11 cellular contexts compared by ENCODE assay signal in the genomic region with DNA sequence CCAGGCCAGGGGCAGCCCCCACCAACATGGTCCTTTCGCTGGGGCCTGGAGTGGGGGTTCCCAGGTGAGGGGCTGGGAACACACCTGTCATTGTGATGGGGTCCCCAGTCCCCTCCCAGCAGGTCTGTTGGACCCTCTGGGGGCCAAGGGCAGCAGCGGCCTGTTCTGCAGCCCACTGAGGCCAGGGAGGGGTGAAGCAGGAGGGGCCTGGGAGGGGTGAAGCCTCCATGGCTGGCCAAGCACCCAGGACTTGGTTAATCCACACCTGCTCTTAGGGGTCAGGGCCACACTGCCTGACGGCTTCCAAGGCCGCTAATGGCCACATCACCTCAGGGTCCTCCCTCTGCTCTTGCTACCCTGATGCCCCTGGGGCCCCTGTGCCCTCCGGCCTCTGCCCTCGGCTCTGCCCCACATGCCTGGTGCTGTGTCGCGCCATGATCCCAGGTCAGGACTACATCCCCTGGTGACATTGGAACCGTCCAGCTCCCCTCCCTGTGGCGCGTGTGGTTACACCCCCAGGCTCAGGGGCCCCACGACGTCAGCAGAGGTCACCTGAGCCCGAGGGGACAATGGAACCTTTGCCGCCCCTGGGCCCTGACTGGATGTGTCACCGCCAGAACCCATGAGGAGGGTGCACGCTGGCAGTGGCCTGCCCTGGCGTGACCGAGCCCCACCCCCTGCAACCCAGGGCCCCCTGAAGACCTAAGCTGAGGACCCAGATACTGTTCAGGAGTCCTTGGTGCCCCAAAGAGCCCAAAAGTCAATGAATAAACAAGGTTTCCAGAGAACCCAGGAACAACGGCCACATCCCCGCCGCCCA. TPM values are rescaled to one million over a fixed set of nuclear protein-coding genes. Genes with fewer than 3 reads are reported as not detected.
DNase-seq lines count a peak whose midpoint lies in the region; ATAC-seq lines count a peak whose summit lies in the region.
"Had no signal": no experiment of that assay in that cellular context is flagged by ENCODE, and none has a peak within 500 bp of the region (broad histone marks: within the 10 kb centered on the region; RNA-seq: fewer than 3 reads in every experiment).

No MANE protein-coding gene starts in this region.

- no peaks in the 10 kb centered on the region for H3K27me3 Mint-ChIP-seq in activated naive CD4-positive, alpha-beta T cell treated with anti-CD3 and anti-CD28 coated beads, Interleukin-2, amount 50 U/mL, for 24 hours
- no peaks in the 10 kb centered on the region for H3K27me3 Mint-ChIP-seq in activated CD4-positive, alpha-beta memory T cell treated with anti-CD3 and anti-CD28 coated beads for 36 hours
- peaks cover 0 to 3% (median 2%) of the 10 kb centered on the region in 3 donors for H3K27me3 Mint-ChIP-seq in immature natural killer cell (ENCODE audit: low read depth in 3 of 3)
- H3K27me3 Mint-ChIP-seq in stimulated activated naive CD8-positive, alpha-beta T cell treated with anti-CD3 and anti-CD28 coated beads, Interleukin-15, amount 100 ng/mL, for 72 hours = no peaks in the 10 kb centered on the region

- ATAC-seq in stimulated activated naive CD8-positive, alpha-beta T cell treated with anti-CD3 and anti-CD28 coated beads, Interleukin-15, amount 100 ng/mL, for 72 hours = no peak
- ATAC-seq in GM21423 (IDR thresholded peaks at IDR 0.05; ENCODE audit: unreplicated experiment) = no peak

- no peak for DNase-seq in activated naive CD4-positive, alpha-beta T cell (lab: John Stamatoyannopoulos, UW)
- DNase-seq in activated CD4-positive, alpha-beta memory T cell treated with anti-CD3 and anti-CD28 coated beads for 36 hours = peak; percentile 27
- DNase-seq in immature natural killer cell (no peak), GF-D8 (lab: John Stamatoyannopoulos, UW) (no peak), RKO (ENCODE audit: low spot score) (no peak)
- DNase-seq in stimulated activated naive CD8-positive, alpha-beta T cell treated with anti-CD3 and anti-CD28 coated beads, Interleukin-15, amount 100 ng/mL, for 72 hours = no peak
- DNase-seq: MG63; NCI-H2171 treated with DMSO at 0.1 percent for 48 hours; stimulated activated CD4-positive, alpha-beta T cell treated with anti-CD3 and anti-CD28 coated beads, Interleukin-2, amount 100 ng/mL, for 24 hours had no signal

- peak overlapping the region; percentile 62 for H3K27ac Mint-ChIP-seq in activated naive CD4-positive, alpha-beta T cell treated with anti-CD3 and anti-CD28 coated beads, Interleukin-2, amount 50 U/mL, for 24 hours
- H3K27ac Mint-ChIP-seq in activated CD4-positive, alpha-beta memory T cell treated with anti-CD3 and anti-CD28 coated beads for 36 hours = peak overlapping the region; percentile 78
- peak overlapping the region; percentile 68 to 94 (median 88) for H3K27ac Mint-ChIP-seq in immature natural killer cell
- H3K27ac Mint-ChIP-seq in stimulated activated naive CD8-positive, alpha-beta T cell treated with anti-CD3 and anti-CD28 coated beads, Interleukin-15, amount 100 ng/mL, for 72 hours = peak overlapping the region in 1 of 2 donors; percentile 64

- H3K36me3 Mint-ChIP-seq in activated naive CD4-positive, alpha-beta T cell treated with anti-CD3 and anti-CD28 coated beads, Interleukin-2, amount 50 U/mL, for 24 hours = peaks cover 2% of the 10 kb centered on the region
- H3K36me3 Mint-ChIP-seq in activated CD4-positive, alpha-beta memory T cell treated with anti-CD3 and anti-CD28 coated beads for 36 hours = peaks cover 9% of the 10 kb centered on the region
- H3K36me3 Mint-ChIP-seq in immature natural killer cell = no peaks in the 10 kb centered on the region

- peak overlapping the region; percentile 60 for H3K4me3 Mint-ChIP-seq in activated naive CD4-positive, alpha-beta T cell treated with anti-CD3 and anti-CD28 coated beads, Interleukin-2, amount 50 U/mL, for 24 hours
- H3K4me3 Mint-ChIP-seq in activated CD4-positive, alpha-beta memory T cell treated with anti-CD3 and anti-CD28 coated beads for 36 hours = peak overlapping the region; percentile 56
- peak overlapping the region; percentile 33 to 61 (median 51) for H3K4me3 Mint-ChIP-seq in immature natural killer cell
- H3K4me3 Mint-ChIP-seq in stimulated activated naive CD8-positive, alpha-beta T cell treated with anti-CD3 and anti-CD28 coated beads, Interleukin-15, amount 100 ng/mL, for 72 hours = peak overlapping the region; percentile 49 to 83

- intact Hi-C loops in activated CD4-positive, alpha-beta memory T cell treated with anti-CD3 and anti-CD28 coated beads for 36 hours (cut with micrococcal nuclease) = no loop called here

- CTCF ChIA-PET in activated CD4-positive, alpha-beta memory T cell treated with anti-CD3 and anti-CD28 coated beads for 36 hours (lab: Charles Lee) = interaction anchor here (0.7 to 1.3 kb wide), 2 partner anchors 77 to 79 kb away, joined by 3 read pairs; no protein-coding TSS in a partner anchor

- H3K9me3 Mint-ChIP-seq in activated naive CD4-positive, alpha-beta T cell treated with anti-CD3 and anti-CD28 coated beads, Interleukin-2, amount 50 U/mL, for 24 hours = no peaks in the 10 kb centered on the region
- peaks cover 9% of the 10 kb centered on the region for H3K9me3 Mint-ChIP-seq in activated CD4-positive, alpha-beta memory T cell treated with anti-CD3 and anti-CD28 coated beads for 36 hours
- peaks cover 0 to 11% (median 0%) of the 10 kb centered on the region in 6 donors for H3K9me3 Mint-ChIP-seq in immature natural killer cell
- H3K9me3 Mint-ChIP-seq in stimulated activated naive CD8-positive, alpha-beta T cell treated with anti-CD3 and anti-CD28 coated beads, Interleukin-15, amount 100 ng/mL, for 72 hours = peaks cover 9 to 10% of the 10 kb centered on the region in 2 donors

- H3K4me1 Mint-ChIP-seq in activated naive CD4-positive, alpha-beta T cell treated with anti-CD3 and anti-CD28 coated beads, Interleukin-2, amount 50 U/mL, for 24 hours = peaks cover 6% of the 10 kb centered on the region
- H3K4me1 Mint-ChIP-seq in activated CD4-positive, alpha-beta memory T cell treated with anti-CD3 and anti-CD28 coated beads for 36 hours (ENCODE audit: low read depth) = peaks cover 17% of the 10 kb centered on the region
- H3K4me1 Mint-ChIP-seq in immature natural killer cell = peaks cover 6 to 10% of the 10 kb centered on the region in 2 donors
- H3K4me1 Mint-ChIP-seq in stimulated activated naive CD8-positive, alpha-beta T cell treated with anti-CD3 and anti-CD28 coated beads, Interleukin-15, amount 100 ng/mL, for 72 hours = peaks cover 26% of the 10 kb centered on the region

- POLR2A ChIA-PET in activated CD4-positive, alpha-beta memory T cell treated with anti-CD3 and anti-CD28 coated beads for 36 hours (lab: Charles Lee) = interaction anchor here (0.7 to 1.1 kb wide), 3 partner anchors 10 to 18 kb away, joined by 3 to 7 read pairs (median 3); no protein-coding TSS in a partner anchor

RNA-seq across cellular contexts. Expression of a gene that starts 7.0 kb away (rescaled TPM):
- total RNA-seq in activated CD4-positive, alpha-beta memory T cell treated with anti-CD3 and anti-CD28 coated beads for 36 hours = 100 to 1,000 TPM; 375 to 387 TPM
- polyA plus RNA-seq in immature natural killer cell = 100 to 1,000 TPM in 2 of 3 donors, 10 to 100 TPM in 1; 56.4 to 136 (median 105) TPM

RNA-seq across cellular contexts. Expression of a gene that starts 14.6 kb away (rescaled TPM):
- 1,000 to 10,000 TPM; 1,003 to 1,005 TPM for total RNA-seq in activated CD4-positive, alpha-beta memory T cell treated with anti-CD3 and anti-CD28 coated beads for 36 hours
- 10 to 100 TPM in 2 of 3 donors, 1 to 10 TPM in 1; 7.6 to 16.3 (median 12.1) TPM for polyA plus RNA-seq in immature natural killer cell

RNA-seq across cellular contexts. Expression of a gene that starts 25.7 kb away (rescaled TPM):
- not detected for total RNA-seq in activated CD4-positive, alpha-beta memory T cell treated with anti-CD3 and anti-CD28 coated beads for 36 hours
- polyA plus RNA-seq in immature natural killer cell = under 1 TPM; 0.68 to 0.83 (median 0.69) TPM

RNA-seq across cellular contexts. Expression of a gene that starts 32.5 kb away (rescaled TPM):
- 100 to 1,000 TPM; 302 to 305 TPM for total RNA-seq in activated CD4-positive, alpha-beta memory T cell treated with anti-CD3 and anti-CD28 coated beads for 36 hours
- polyA plus RNA-seq in immature natural killer cell = 100 to 1,000 TPM; 157 to 240 (median 194) TPM

RNA-seq across cellular contexts. Expression of a gene that starts 32.7 kb away (rescaled TPM):
- total RNA-seq in activated CD4-positive, alpha-beta memory T cell treated with anti-CD3 and anti-CD28 coated beads for 36 hours = 10 to 100 TPM; 14.6 to 15.5 TPM
- polyA plus RNA-seq in immature natural killer cell = 10 to 100 TPM in 1 of 3 donors, 1 to 10 TPM in 2; 5.3 to 13.9 (median 9.9) TPM
